ENCODE assay signal across 29 cellular contexts in genomic region chr2:171807130-171807529, GRCh38.
A peak's percentile ranks its signal among the peaks of the same experiment; 100 is the strongest.
DNase-seq lines count a peak whose midpoint lies in the region; ATAC-seq and TF ChIP-seq lines count a peak whose summit lies in the region.
"Had no signal": no experiment of that assay in that cellular context is flagged by ENCODE, and none has a peak within 500 bp of the region (broad histone marks: within the 10 kb centered on the region; RNA-seq: fewer than 3 reads in every experiment).

No MANE protein-coding gene starts in this region.

- H3K36me3 ChIP-seq in HCT116 (ENCODE audit: control insufficient read depth in 1 of 2, insufficient read depth in 2 of 2, low read length in 2 of 2) = 0 out of 4 replicates have a peak, but pooled peaks cover 0 to 7% of the 10 kb centered on the region in 2 experiments
- no peaks in the 10 kb centered on the region for H3K36me3 ChIP-seq in brain microvascular endothelial cell (replicated peaks)
- no peaks in the 10 kb centered on the region for H3K36me3 ChIP-seq in mesodermal cell (ENCODE audit: control insufficient read depth, insufficient read depth, low read length)
- peaks cover 15% of the 10 kb centered on the region for H3K36me3 ChIP-seq in WERI-Rb-1

- BruUV-seq in HCT116 (replicated peaks; lab: Mats Ljungman, UMichigan) = no TSS peak

- intact Hi-C loops in HCT116 (cut with micrococcal nuclease) = no loop called here

- no peak overlapping the region for H3K4me3 ChIP-seq in HCT116 (replicated peaks in 1 of 2; ENCODE audit: low read depth in 1 of 2, low read length in 2 of 2)
- no peak overlapping the region for H3K4me3 ChIP-seq in brain microvascular endothelial cell (ENCODE audit: low read depth, low read length)
- H3K4me3 ChIP-seq in mesodermal cell (ENCODE audit: extremely low read depth, insufficient read depth, low read length, poor library complexity, severe bottlenecking) = no peak overlapping the region
- H3K4me3 ChIP-seq in WERI-Rb-1 (ENCODE audit: low read depth, low read length) = no peak overlapping the region
- H3K4me3 ChIP-seq: dorsolateral prefrontal cortex, gastrocnemius medialis, GM12878, stomach, transverse colon had no signal

- H3K27me3 ChIP-seq in HCT116 (ENCODE audit: insufficient read depth, low read length) = no peaks in the 10 kb centered on the region
- no peaks in the 10 kb centered on the region for H3K27me3 ChIP-seq in brain microvascular endothelial cell (replicated peaks)
- H3K27me3 ChIP-seq in WERI-Rb-1 (ENCODE audit: insufficient read depth, low read depth, severe bottlenecking) = no peaks in the 10 kb centered on the region
- H3K27me3 ChIP-seq: dorsolateral prefrontal cortex, gastrocnemius medialis, stomach, transverse colon had no signal

- in situ Hi-C loops in brain microvascular endothelial cell (cut with HindIII; ENCODE audit: low pct_ligation_motif_present, low sequenced_read_pairs) = loop anchor here (25.0 kb wide), 1 partner anchor 305 kb away; the partner anchor contains the start of gene DLX2

- WGBS in mesodermal cell (ENCODE audit: insufficient coverage in 2 of 2), 2 experiments = 75% methylated on average over 1 of the region's 3 CpGs; no CpG with 5 or more reads in 1 of the 2 experiments

- TF ChIP-seq POLR2A in HCT116 (IDR thresholded peaks at IDR 0.05; ENCODE audit: borderline replicate concordance, extremely low read depth, insufficient read depth, insufficient read length) = no peak

- TF ChIP-seq CTCF in HCT116 (IDR thresholded peaks at IDR 0.05 in 2 of 3, conservative IDR thresholded peaks at IDR 0.05 in 1 of 3; ENCODE audit: borderline replicate concordance in 1 of 3, insufficient read depth in 1 of 3, low read depth in 2 of 3, low read length in 2 of 3) (no peak), brain microvascular endothelial cell (IDR thresholded peaks at IDR 0.05; ENCODE audit: low read depth, low read length, missing control alignments) (no peak), WERI-Rb-1 (IDR thresholded peaks at IDR 0.05; ENCODE audit: low read depth, low read length) (no peak)

- peak; percentile 79 for ATAC-seq in HCT116
- ATAC-seq: activated CD4-positive, CD25-positive, alpha-beta regulatory T cell treated with anti-CD3 and anti-CD28 coated beads, Interleukin-2, amount 50 U/mL, for 24 hours; activated CD8-positive, alpha-beta T cell treated with anti-CD3 and anti-CD28 coated beads, Interleukin-2, amount 10 ng/mL, durations not matched to agents 7 days and 5 days; gastrocnemius medialis; GM12878 had no signal

- no peak overlapping the region for H3K27ac ChIP-seq in HCT116 (ENCODE audit: low read depth, low read length)
- no peak overlapping the region for H3K27ac ChIP-seq in brain microvascular endothelial cell
- peak overlapping the region; percentile 47 for H3K27ac ChIP-seq in mesodermal cell (ENCODE audit: low read depth, low read length, severe bottlenecking)
- H3K27ac ChIP-seq in WERI-Rb-1 = no peak overlapping the region
- H3K27ac ChIP-seq in substantia nigra (ENCODE audit: low read depth, low read length, poor library complexity, severe bottlenecking) = no peak overlapping the region
- H3K27ac ChIP-seq: dorsolateral prefrontal cortex, gastrocnemius medialis, stomach, transverse colon had no signal

- no peak overlapping the region for H3K9ac ChIP-seq in HCT116 (ENCODE audit: low read length)

- H3K79me2 ChIP-seq in HCT116 (ENCODE audit: insufficient read depth, low read length) = no peaks in the 10 kb centered on the region

- H3K9me3 ChIP-seq in HCT116 (ENCODE audit: control insufficient read depth in 1 of 2, insufficient read depth in 1 of 2, low read depth in 1 of 2, low read length in 2 of 2) (no peaks in the 10 kb centered on the region), mesodermal cell (ENCODE audit: control insufficient read depth, low read length) (no peaks in the 10 kb centered on the region), WERI-Rb-1 (ENCODE audit: severe bottlenecking) (no peaks in the 10 kb centered on the region)
- H3K9me3 ChIP-seq: gastrocnemius medialis, stomach, transverse colon had no signal

- peak; percentile 24 for DNase-seq in HCT116 (ENCODE audit: low read depth, low spot score)
- peak; percentile 30 for DNase-seq in NCI-H226
- DNase-seq in brain microvascular endothelial cell = peak; percentile 7
- no peak for DNase-seq in foreskin melanocyte
- no peak for DNase-seq in kidney glomerular epithelial cell (lab: John Stamatoyannopoulos, UW)
- no peak for DNase-seq in WERI-Rb-1
- no peak for DNase-seq in substantia nigra (lab: John Stamatoyannopoulos, UW)
- DNase-seq: activated CD8-positive, alpha-beta T cell treated with anti-CD3 and anti-CD28 coated beads, Interleukin-2, amount 10 ng/mL, durations not matched to agents 7 days and 5 days; activated naive CD4-positive, alpha-beta T cell; caudate nucleus; CD4-positive, alpha-beta T cell; DMS53; dorsolateral prefrontal cortex; gastrocnemius medialis; HFFc6; hypothalamus; Karpas-422; naive B cell; NCI-H1048; NCI-H187; retina; stimulated activated CD4-positive, alpha-beta T cell treated with anti-CD3 and anti-CD28 coated beads, Interleukin-12 subunit alpha, Interleukin-12 subunit beta, amount 100 ng/mL, for 4 hours; stimulated activated CD4-positive, alpha-beta T cell treated with anti-CD3 and anti-CD28 coated beads, Interleukin-4, amount 100 ng/mL, for 4 hours; stomach; T1000; transverse colon had no signal

- 0 out of 2 replicates have a peak, but pooled peaks have one; percentile 2 for TF ChIP-seq RAD21 in HCT116 (IDR thresholded peaks at IDR 0.05; ENCODE audit: low read depth)

- CTCF ChIA-PET in HCT116 (lab: Charles Lee) = interaction anchor here (0.6 kb wide), 1 partner anchor 296 kb away, joined by 3 read pairs; the partner anchor contains the start of gene DLX2

- POLR2A ChIA-PET in HCT116 (lab: Charles Lee) = no interaction called here

- H4K20me1 ChIP-seq in HCT116 (ENCODE audit: insufficient read depth) = peaks cover 4% of the 10 kb centered on the region; the same call in 1 of the 2 replicates

- H2AFZ ChIP-seq in HCT116 (ENCODE audit: low read depth, low read length, poor library complexity, severe bottlenecking) = no peak overlapping the region

- H3K9me2 ChIP-seq in HCT116 (ENCODE audit: insufficient read depth) = no peaks in the 10 kb centered on the region

- H3K4me1 ChIP-seq in HCT116 (ENCODE audit: control insufficient read depth in 1 of 2, insufficient read depth in 2 of 2, low read length in 2 of 2) = peaks cover 15 to 19% of the 10 kb centered on the region in 2 experiments
- peaks cover 11% of the 10 kb centered on the region for H3K4me1 ChIP-seq in mesodermal cell (ENCODE audit: control insufficient read depth, insufficient read depth, low read length, poor library complexity, severe bottlenecking)
- H3K4me1 ChIP-seq: transverse colon had no signal

- peak overlapping the region; percentile 24; the same call in 1 of the 2 replicates for H3K4me2 ChIP-seq in HCT116 (ENCODE audit: low read length)

- RAD21 ChIA-PET in HCT116 (lab: Charles Lee; ENCODE audit: low non-redundant PET in 1 of 2, low total read pairs in 2 of 2, uncharacterized antibody in 2 of 2, unreplicated experiment in 2 of 2) = no interaction called here

TF ChIP-seq in HCT116, 20 proteins besides CTCF, POLR2A, EP300 and RAD21:
- TF ChIP-seq CEBPB (IDR thresholded peaks at IDR 0.05; ENCODE audit: low read depth) (0 out of 2 replicates have a peak, but pooled peaks have one; percentile 20), EGR1 (IDR thresholded peaks at IDR 0.05; ENCODE audit: low read depth) (no peak), POLR2AphosphoS5 (IDR thresholded peaks at IDR 0.05; ENCODE audit: low read depth, low read length) (no peak), JUND (IDR thresholded peaks at IDR 0.05) (peak; percentile 58), TCF7L2 (IDR thresholded peaks at IDR 0.05; ENCODE audit: borderline replicate concordance, extremely low read depth, insufficient read depth, insufficient read length) (peak; percentile 55), MAX (IDR thresholded peaks at IDR 0.05) (no peak), CBX3 (IDR thresholded peaks at IDR 0.05; ENCODE audit: low read depth) (peak; percentile 19; the same call in 1 of the 2 replicates), ELF1 (IDR thresholded peaks at IDR 0.05; ENCODE audit: borderline replicate concordance, low read depth) (no peak; the same call in 1 of the 2 replicates), FOSL1 (IDR thresholded peaks at IDR 0.05; ENCODE audit: low read depth) (peak; percentile 57; the same call in 1 of the 2 replicates), ZBTB33 (IDR thresholded peaks at IDR 0.05; ENCODE audit: extremely low read depth, insufficient replicate concordance, low read length) (no peak), SP1 (IDR thresholded peaks at IDR 0.05; ENCODE audit: low read depth) (peak; percentile 36; the same call in 1 of the 2 replicates)

Comparison
In these comparisons a context has a peak if more than half of its experiments do, and no peak if none do; other contexts are left out.
1. DNase-seq: peak in HCT116 (single experiment), NCI-H226 (single experiment) and brain microvascular endothelial cell (single experiment); none in foreskin melanocyte (single experiment), kidney glomerular epithelial cell (single experiment), WERI-Rb-1 (single experiment) and substantia nigra (0 of 49).